29 cellular contexts compared by ENCODE assay signal in the genomic region with DNA sequence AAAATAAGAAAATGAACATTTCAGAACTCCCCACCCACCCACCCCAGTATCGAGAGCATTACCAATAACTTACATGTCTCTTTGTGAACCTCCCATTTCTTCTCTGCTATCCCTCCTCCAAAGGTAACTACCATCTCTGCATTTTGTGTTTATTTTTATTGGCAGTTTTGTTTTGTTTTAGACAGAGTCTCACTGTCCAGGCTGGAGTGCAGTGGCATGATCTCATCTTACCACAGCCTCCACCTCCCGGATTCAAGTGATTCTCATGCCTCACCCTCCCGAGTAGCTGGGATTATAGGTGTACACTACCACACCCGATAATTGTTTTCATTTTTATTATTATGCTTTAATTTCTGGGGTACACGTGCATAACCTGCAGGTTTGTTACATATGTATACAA.
"Had no signal": no experiment of that assay in that cellular context is flagged by ENCODE, and none has a peak within 500 bp of the region (broad histone marks: within the 10 kb centered on the region; RNA-seq: fewer than 3 reads in every experiment).

No MANE protein-coding gene starts in this region.

- H3K9me3 ChIP-seq: adrenal gland, breast epithelium, colonic mucosa had no signal

- H3K4me3 ChIP-seq: adrenal gland, breast epithelium, cardiac muscle cell, colonic mucosa had no signal

- DNase-seq: activated CD4-positive, alpha-beta T cell treated with anti-CD3 and anti-CD28 coated beads for 1 hour; activated CD4-positive, alpha-beta T cell treated with anti-CD3 and anti-CD28 coated beads for 4 hours; activated CD4-positive, alpha-beta T cell treated with anti-CD3 and anti-CD28 coated beads, Interleukin-2, amount 10 ng/mL, durations not matched to agents 7 days and 5 days; activated CD4-positive, alpha-beta T cell treated with anti-CD3 and anti-CD28 coated beads, Interleukin-2, amount 50 U/mL, for 48 hours; activated CD8-positive, alpha-beta memory T cell treated with anti-CD3 and anti-CD28 coated beads for 24 hours; activated CD8-positive, alpha-beta T cell treated with anti-CD3 and anti-CD28 coated beads for 36 hours; activated effector memory CD4-positive, alpha-beta T cell treated with anti-CD3 and anti-CD28 coated beads, Interleukin-2, amount 50 U/mL, for 16 hours; activated naive CD4-positive, alpha-beta T cell treated with anti-CD3 and anti-CD28 coated beads for 36 hours; activated naive CD8-positive, alpha-beta T cell treated with anti-CD3 and anti-CD28 coated beads for 36 hours; activated naive CD8-positive, alpha-beta T cell treated with anti-CD3 and anti-CD28 coated beads, Interleukin-2, amount 50 U/mL, for 24 hours; activated T-cell treated with anti-CD3 and anti-CD28 coated beads, Interleukin-2, amount 50 U/mL, for 1 hour; activated T-cell treated with anti-CD3 and anti-CD28 coated beads, Interleukin-2, amount 50 U/mL, for 48 hours; adrenal gland; amygdala; aorta; central memory CD4-positive, alpha-beta T cell; cerebellar nuclear complex; colonic mucosa; effector memory CD4-positive, alpha-beta T cell; endodermal cell; foreskin fibroblast; head of caudate nucleus; hippocampal formation; T-helper 2 cell had no signal

- H3K27ac ChIP-seq: adrenal gland, breast epithelium, cardiac muscle cell, colonic mucosa, VCaP had no signal

- H3K27me3 ChIP-seq: adrenal gland, breast epithelium, cardiac muscle cell, colonic mucosa had no signal

- H3K36me3 ChIP-seq: adrenal gland, breast epithelium, cardiac muscle cell, colonic mucosa had no signal

- H3K4me1 ChIP-seq: breast epithelium, colonic mucosa had no signal

- ATAC-seq: activated CD8-positive, alpha-beta T cell treated with anti-CD3 and anti-CD28 coated beads for 36 hours; activated naive CD8-positive, alpha-beta T cell treated with anti-CD3 and anti-CD28 coated beads, Interleukin-2, amount 50 U/mL, for 24 hours; esophagus mucosa; WTC11 had no signal
